In genomic region chr10:7184660-7185366, GRCh38 we compare ENCODE assay signal across 10 cellular contexts.
DNase-seq lines count a peak whose midpoint lies in the region; ATAC-seq and TF ChIP-seq lines count a peak whose summit lies in the region.
"Had no signal": no experiment of that assay in that cellular context is flagged by ENCODE, and none has a peak within 500 bp of the region (broad histone marks: within the 10 kb centered on the region; RNA-seq: fewer than 3 reads in every experiment).

No MANE protein-coding gene starts in this region.

- H3K36me3 ChIP-seq in suprapubic skin (no peaks in the 10 kb centered on the region), PC-9 (ENCODE audit: low read depth) (no peaks in the 10 kb centered on the region)

- H3K4me3 ChIP-seq in suprapubic skin (no peak overlapping the region), PC-9 (no peak overlapping the region)

- H3K27me3 ChIP-seq in suprapubic skin, result no peaks in the 10 kb centered on the region
- peaks cover 30% of the 10 kb centered on the region; the same call in 1 of the 2 replicates for H3K27me3 ChIP-seq in PC-9 (ENCODE audit: insufficient read depth, low read depth)

- H3K9me3 ChIP-seq in suprapubic skin, result no peaks in the 10 kb centered on the region
- H3K9me3 ChIP-seq in PC-9 (ENCODE audit: insufficient read depth, low read depth), result no peaks in the 10 kb centered on the region

- no peaks in the 10 kb centered on the region for H4K20me1 ChIP-seq in PC-9 (ENCODE audit: insufficient read depth)

- H3K27ac Mint-ChIP-seq in T-cell (peak overlapping the region in 1 of 2 donors; percentile 49), memory B cell (peak overlapping the region; percentile 89)

- H3K4me1 Mint-ChIP-seq in T-cell (peaks cover 27 to 34% (median 29%) of the 10 kb centered on the region in 3 donors), memory B cell (peaks cover 20% of the 10 kb centered on the region)

- no peaks in the 10 kb centered on the region for H3K79me2 ChIP-seq in PC-9 (ENCODE audit: low read depth)

- no TSS peak for BruUV-seq in PC-9 (replicated peaks; lab: Mats Ljungman, UMichigan)

- ATAC-seq in GM21825 (IDR thresholded peaks at IDR 0.05; ENCODE audit: unreplicated experiment) (peak; percentile 51), T-cell (replicated peaks in 1 of 4) (peak in 1 of 4 experiments; percentile 63), memory B cell (ENCODE audit: low read depth) (peak; percentile 94), HG03571 (IDR thresholded peaks at IDR 0.05; ENCODE audit: unreplicated experiment) (no peak)

- in situ Hi-C loops in GM13977 (cut with MboI; ENCODE audit: low pct_unique_long_range_greater_than_20kb, low sequenced_read_pairs, unreplicated experiment), result no loop called here

- no peak overlapping the region for H2AFZ ChIP-seq in PC-9

- DNase-seq in GM13977 (ENCODE audit: low spot score), result peak; percentile 31
- peak in 3 of 34 experiments; percentile 10 to 39 (median 32) for DNase-seq in T-cell
- peak in 1 of 2 donors; percentile 33 for DNase-seq in memory B cell (ENCODE audit: low spot score in 2 of 2)
- DNase-seq in SHP77 (lab: John Stamatoyannopoulos, UW), result no peak
- no peak for DNase-seq in suprapubic skin (ENCODE audit: low spot score in 2 of 2)
- no peak for DNase-seq in PC-9
- DNase-seq: NK-92 treated with Interleukin-12 subunit alpha and Interleukin-12 subunit beta, amount 100 ng/mL, for 24 hours had no signal

- 92% methylated on average over 14 of the region's 14 CpGs for WGBS in suprapubic skin

- POLR2A ChIA-PET in T-cell (lab: Charles Lee), result no interaction called here
- POLR2A ChIA-PET in PC-9 (lab: Charles Lee; ENCODE audit: unreplicated experiment), result no interaction called here

- H3F3A ChIP-seq in PC-9 (ENCODE audit: insufficient read depth, low read depth), result no peaks in the 10 kb centered on the region

- H3K9me2 ChIP-seq in PC-9 (ENCODE audit: insufficient read depth), result no peaks in the 10 kb centered on the region

- no peak overlapping the region for H3K27ac ChIP-seq in suprapubic skin
- H3K27ac ChIP-seq in PC-9, result no peak overlapping the region
- H3K27ac ChIP-seq: epithelial cell of prostate had no signal

- no peak for TF ChIP-seq POLR2A in suprapubic skin (IDR thresholded peaks at IDR 0.05)

- TF ChIP-seq CTCF in GM13977 (IDR thresholded peaks at IDR 0.05; ENCODE audit: extremely low read depth, insufficient read depth, missing control alignments) (no peak), suprapubic skin (IDR thresholded peaks at IDR 0.05) (no peak), PC-9 (conservative IDR thresholded peaks at IDR 0.05) (no peak)

- H3K4me2 ChIP-seq in PC-9, result no peak overlapping the region

- peaks cover 2% of the 10 kb centered on the region for H3K4me1 ChIP-seq in suprapubic skin
- H3K4me1 ChIP-seq in PC-9 (replicated peaks; ENCODE audit: insufficient read depth), result no peaks in the 10 kb centered on the region

- CTCF ChIA-PET in T-cell (lab: Charles Lee) (no interaction called here), PC-9 (lab: Charles Lee) (interaction anchor here (0.6 kb wide), 1 partner anchor 893 kb away, joined by 3 read pairs; no protein-coding TSS in a partner anchor)

- H3K9me3 Mint-ChIP-seq in T-cell, result no peaks in the 10 kb centered on the region
- H3K9me3 Mint-ChIP-seq in memory B cell, result peaks cover 7% of the 10 kb centered on the region

- H3K36me3 Mint-ChIP-seq in T-cell, result peaks cover 55% of the 10 kb centered on the region
- peaks cover 21% of the 10 kb centered on the region for H3K36me3 Mint-ChIP-seq in memory B cell

- H3K4me3 Mint-ChIP-seq in T-cell (peak overlapping the region in 2 of 3 donors; percentile 8 to 59), memory B cell (peak overlapping the region; percentile 59)

- TF ChIP-seq EP300 in suprapubic skin (IDR thresholded peaks at IDR 0.05), result no peak

- H3K27me3 Mint-ChIP-seq in T-cell, result no peaks in the 10 kb centered on the region
- H3K27me3 Mint-ChIP-seq in memory B cell, result no peaks in the 10 kb centered on the region

- intact Hi-C loops in PC-9 (cut with micrococcal nuclease; ENCODE audit: unreplicated experiment), result no loop called here
